ENCODE assay signal across 17 cellular contexts in genomic region chr2:217289153-217289908, GRCh38.
DNase-seq lines count a peak whose midpoint lies in the region; ATAC-seq and TF ChIP-seq lines count a peak whose summit lies in the region.
"Had no signal": no experiment of that assay in that cellular context is flagged by ENCODE, and none has a peak within 500 bp of the region (broad histone marks: within the 10 kb centered on the region; RNA-seq: fewer than 3 reads in every experiment).

No MANE protein-coding gene starts in this region.

- H3K36me3 ChIP-seq in HUES6 (ENCODE audit: control insufficient read depth, insufficient read depth, low read length) (no peaks in the 10 kb centered on the region), gastroesophageal sphincter (no peaks in the 10 kb centered on the region)
- H3K36me3 ChIP-seq: colonic mucosa, lower lobe of right lung had no signal

- no peaks in the 10 kb centered on the region for H3K27me3 Mint-ChIP-seq in osteocyte (ENCODE audit: unreplicated experiment)
- H3K27me3 Mint-ChIP-seq: activated naive CD8-positive, alpha-beta T cell treated with anti-CD3 and anti-CD28 coated beads for 36 hours had no signal

- peak; percentile 90 for DNase-seq in NCI-H69 (lab: John Stamatoyannopoulos, UW)
- no peak for DNase-seq in osteocyte (ENCODE audit: extremely low spot score, unreplicated experiment)
- DNase-seq in activated CD4-positive, alpha-beta T cell treated with anti-CD3 and anti-CD28 coated beads, Interleukin-2, amount 50 U/mL, for 48 hours = no peak
- no peak for DNase-seq in mesenteric fat pad (ENCODE audit: low spot score)
- no peak for DNase-seq in activated CD8-positive, alpha-beta memory T cell treated with anti-CD3 and anti-CD28 coated beads, Interleukin-2, amount 50 U/mL, for 4 hours
- DNase-seq: activated naive CD8-positive, alpha-beta T cell treated with anti-CD3 and anti-CD28 coated beads for 36 hours; colonic mucosa; lower lobe of right lung; posterior cingulate gyrus; stimulated activated CD4-positive, alpha-beta T cell treated with anti-CD3 and anti-CD28 coated beads, Interleukin-4, amount 100 ng/mL, for 24 hours; stimulated activated naive CD8-positive, alpha-beta T cell treated with anti-CD3 and anti-CD28 coated beads, Interleukin-15, Interleukin-2, amounts not matched to agents 100 U/mL and 50 U/mL, for 24 hours had no signal

- no peak for TF ChIP-seq CTCF in gastroesophageal sphincter (IDR thresholded peaks at IDR 0.05)
- TF ChIP-seq CTCF in osteocyte (IDR thresholded peaks at IDR 0.05) = no peak

- 43 to 71% methylated on average over 1 to 2 of the region's 2 CpGs for WGBS in gastroesophageal sphincter (ENCODE audit: low coverage in 1 of 2), 2 donors

- ATAC-seq in gastroesophageal sphincter (no peak), HG03439 (IDR thresholded peaks at IDR 0.05; ENCODE audit: unreplicated experiment) (no peak)
- ATAC-seq: lower lobe of right lung; Panc1; stimulated activated naive CD8-positive, alpha-beta T cell treated with anti-CD3 and anti-CD28 coated beads, Interleukin-15, Interleukin-2, amounts not matched to agents 100 U/mL and 50 U/mL, for 24 hours had no signal

- no peak overlapping the region for H3K4me3 Mint-ChIP-seq in osteocyte (ENCODE audit: unreplicated experiment)
- H3K4me3 Mint-ChIP-seq: activated naive CD8-positive, alpha-beta T cell treated with anti-CD3 and anti-CD28 coated beads for 36 hours; T-helper 2 cell treated with Interferon-gamma antibody and Interleukin-4, amounts not matched to agents 5 μg/mL and 100 μg/mL, for 36 hours had no signal

- H3K36me3 Mint-ChIP-seq in osteocyte (ENCODE audit: unreplicated experiment) = no peaks in the 10 kb centered on the region
- H3K36me3 Mint-ChIP-seq: CD14-positive monocyte had no signal

- H3K27me3 ChIP-seq in HUES6 (ENCODE audit: control insufficient read depth, insufficient read depth, low read length) (0 out of 2 replicates have a peak, but pooled peaks cover under 1% of the 10 kb centered on the region), gastroesophageal sphincter (no peaks in the 10 kb centered on the region)
- H3K27me3 ChIP-seq: colonic mucosa had no signal

- H3K4me1 ChIP-seq in HUES6 (ENCODE audit: control insufficient read depth, insufficient read depth, low read length) (peaks cover 16% of the 10 kb centered on the region), gastroesophageal sphincter (peaks cover 11 to 37% (median 14%) of the 10 kb centered on the region in 3 donors)
- H3K4me1 ChIP-seq: colonic mucosa, lower lobe of right lung had no signal

- no peak overlapping the region for H3K9ac ChIP-seq in HUES6 (ENCODE audit: low read length)

- H3K27ac Mint-ChIP-seq in osteocyte (ENCODE audit: unreplicated experiment) = peak overlapping the region; percentile 20
- H3K27ac Mint-ChIP-seq: activated naive CD8-positive, alpha-beta T cell treated with anti-CD3 and anti-CD28 coated beads for 36 hours; CD14-positive monocyte; T-helper 2 cell treated with Interferon-gamma antibody and Interleukin-4, amounts not matched to agents 5 μg/mL and 100 μg/mL, for 36 hours had no signal

- H3K9me3 Mint-ChIP-seq in osteocyte (ENCODE audit: unreplicated experiment) = no peaks in the 10 kb centered on the region
- H3K9me3 Mint-ChIP-seq: activated naive CD8-positive, alpha-beta T cell treated with anti-CD3 and anti-CD28 coated beads for 36 hours; T-helper 2 cell treated with Interferon-gamma antibody and Interleukin-4, amounts not matched to agents 5 μg/mL and 100 μg/mL, for 36 hours had no signal

- H3K27ac ChIP-seq in HUES6 (ENCODE audit: low read depth, low read length) = no peak overlapping the region
- H3K27ac ChIP-seq in gastroesophageal sphincter = peak overlapping the region in 3 of 4 donors; percentile 47 to 59 (median 53)
- H3K27ac ChIP-seq: colonic mucosa, lower lobe of right lung had no signal

- TF ChIP-seq POLR2A in gastroesophageal sphincter (IDR thresholded peaks at IDR 0.05) = no peak

- peaks cover 24% of the 10 kb centered on the region for H3K9me3 ChIP-seq in HUES6 (ENCODE audit: control insufficient read depth, insufficient read depth, low read depth, low read length)
- H3K9me3 ChIP-seq in gastroesophageal sphincter = no peaks in the 10 kb centered on the region
- H3K9me3 ChIP-seq: colonic mucosa, lower lobe of right lung had no signal

- no peak for TF ChIP-seq EP300 in gastroesophageal sphincter (IDR thresholded peaks at IDR 0.05)

- H3K4me3 ChIP-seq in HUES6 (ENCODE audit: low read depth, low read length) (peak overlapping the region; percentile 15; the same call in 1 of the 2 replicates), gastroesophageal sphincter (no peak overlapping the region)
- H3K4me3 ChIP-seq: colonic mucosa, lower lobe of right lung had no signal

- peaks cover 29% of the 10 kb centered on the region for H3K4me1 Mint-ChIP-seq in osteocyte (ENCODE audit: unreplicated experiment)
- H3K4me1 Mint-ChIP-seq: activated naive CD8-positive, alpha-beta T cell treated with anti-CD3 and anti-CD28 coated beads for 36 hours; CD14-positive monocyte had no signal
